12 cellular contexts compared by ENCODE assay signal in genomic region chr6:78829407-78829806, GRCh38.
"Had no signal": no experiment of that assay in that cellular context is flagged by ENCODE, and none has a peak within 500 bp of the region (broad histone marks: within the 10 kb centered on the region; RNA-seq: fewer than 3 reads in every experiment).

No MANE protein-coding gene starts in this region.

- H3K4me1 Mint-ChIP-seq: activated CD4-positive, alpha-beta memory T cell treated with anti-CD3 and anti-CD28 coated beads, Interleukin-2, amount 10 ng/mL, durations not matched to agents 7 days and 5 days; activated naive CD8-positive, alpha-beta T cell treated with anti-CD3 and anti-CD28 coated beads for 36 hours; immature natural killer cell had no signal

- H3K36me3 Mint-ChIP-seq: activated naive CD8-positive, alpha-beta T cell treated with anti-CD3 and anti-CD28 coated beads for 36 hours; immature natural killer cell; neural progenitor cell had no signal

- H3K27ac Mint-ChIP-seq: activated CD4-positive, alpha-beta memory T cell treated with anti-CD3 and anti-CD28 coated beads, Interleukin-2, amount 10 ng/mL, durations not matched to agents 7 days and 5 days; activated naive CD8-positive, alpha-beta T cell treated with anti-CD3 and anti-CD28 coated beads for 36 hours; immature natural killer cell; neural progenitor cell had no signal

- H3K9me3 ChIP-seq: esophagus squamous epithelium, uterus had no signal

- DNase-seq: activated CD4-positive, alpha-beta memory T cell treated with anti-CD3 and anti-CD28 coated beads, Interleukin-2, amount 10 ng/mL, durations not matched to agents 7 days and 5 days; activated gamma-delta T cell treated with Interleukin-2 at 50 U/mL for 16 hours; activated naive CD8-positive, alpha-beta T cell treated with anti-CD3 and anti-CD28 coated beads for 36 hours; activated T-cell treated with anti-CD3 and anti-CD28 coated beads, Interleukin-2, amount 50 U/mL, for 48 hours; esophagus squamous epithelium; foreskin fibroblast; immature natural killer cell; left cardiac atrium; midbrain; retina; uterus had no signal

- H3K4me3 Mint-ChIP-seq: activated CD4-positive, alpha-beta memory T cell treated with anti-CD3 and anti-CD28 coated beads, Interleukin-2, amount 10 ng/mL, durations not matched to agents 7 days and 5 days; activated naive CD8-positive, alpha-beta T cell treated with anti-CD3 and anti-CD28 coated beads for 36 hours; immature natural killer cell; neural progenitor cell had no signal

- ATAC-seq: left cardiac atrium had no signal

- H3K9me3 Mint-ChIP-seq: activated CD4-positive, alpha-beta memory T cell treated with anti-CD3 and anti-CD28 coated beads, Interleukin-2, amount 10 ng/mL, durations not matched to agents 7 days and 5 days; activated naive CD8-positive, alpha-beta T cell treated with anti-CD3 and anti-CD28 coated beads for 36 hours; immature natural killer cell; neural progenitor cell had no signal
